ENCODE assay signal across 24 cellular contexts in genomic region chr11:103794262-103794661, GRCh38.
DNase-seq lines count a peak whose midpoint lies in the region; ATAC-seq and TF ChIP-seq lines count a peak whose summit lies in the region.
"Had no signal": no experiment of that assay in that cellular context is flagged by ENCODE, and none has a peak within 500 bp of the region (broad histone marks: within the 10 kb centered on the region; RNA-seq: fewer than 3 reads in every experiment).

No MANE protein-coding gene starts in this region.

- DNase-seq in GM04503 (ENCODE audit: low read depth) (peak; percentile 60), body of pancreas (no peak), heart left ventricle (no peak), skeletal muscle cell (ENCODE audit: low read depth) (peak; percentile 32), UCSD-AML1 (lab: John Stamatoyannopoulos, UW; ENCODE audit: unreplicated experiment) (no peak), NCI-H2171 treated with DMSO at 0.1 percent for 48 hours (lab: John Stamatoyannopoulos, UW) (no peak)
- no peak for DNase-seq in effector CD8-positive, alpha-beta T cell (lab: John Stamatoyannopoulos, UW)
- DNase-seq: activated CD4-positive, alpha-beta T cell treated with anti-CD3 and anti-CD28 coated beads for 4 hours; activated T-cell treated with anti-CD3 and anti-CD28 coated beads, Interleukin-2, amount 50 U/mL, for 4 hours; caudate nucleus; CD4-positive, alpha-beta memory T cell; DMS 273 treated with DMSO at 0.1 percent for 48 hours; foreskin keratinocyte; hypothalamus; MG63; NCI-H1436 treated with DMSO at 0.1 percent for 48 hours; NCI-H510A; NK-92 treated with Interleukin-12 subunit alpha and Interleukin-12 subunit beta, amount 100 ng/mL, for 24 hours; Peyer's patch; right lobe of liver had no signal

- intact Hi-C loops in body of pancreas (cut with DNase I) (no loop called here), heart left ventricle (cut with DNase I) (loop anchor here in 3 of 10 donors (10.0 kb wide), 2 partner anchors 99 to 109 kb away; no protein-coding TSS in a partner anchor)

- no peak overlapping the region for H3K4me3 ChIP-seq in body of pancreas
- H3K4me3 ChIP-seq in heart left ventricle: no peak overlapping the region
- no peak overlapping the region for H3K4me3 ChIP-seq in skeletal muscle cell (ENCODE audit: low read depth, low read length)
- H3K4me3 ChIP-seq: adrenal gland, MG63, Peyer's patch, right lobe of liver, SJSA1 had no signal

- WGBS in body of pancreas, 2 donors: 31 to 41% methylated on average over 2 of the region's 2 CpGs
- 39 to 64% (median 56%) methylated on average over 2 of the region's 2 CpGs for WGBS in heart left ventricle, 4 donors

- H3K27ac ChIP-seq in body of pancreas (no peak overlapping the region), heart left ventricle (peak overlapping the region in 7 of 12 donors; percentile 26 to 59 (median 47))
- H3K27ac ChIP-seq: foreskin keratinocyte, Peyer's patch, right lobe of liver, SJSA1 had no signal

- no peaks in the 10 kb centered on the region for H3K36me3 ChIP-seq in body of pancreas (replicated peaks in 1 of 2; ENCODE audit: insufficient read depth in 1 of 2, low read depth in 2 of 2)
- no peaks in the 10 kb centered on the region for H3K36me3 ChIP-seq in heart left ventricle
- H3K36me3 ChIP-seq: adrenal gland, MG63, Peyer's patch, right lobe of liver, SJSA1 had no signal

- TF ChIP-seq POLR2A in body of pancreas (IDR thresholded peaks at IDR 0.05) (no peak), heart left ventricle (IDR thresholded peaks at IDR 0.05) (no peak)

- no peak for TF ChIP-seq CTCF in body of pancreas (IDR thresholded peaks at IDR 0.05)
- TF ChIP-seq CTCF in heart left ventricle (IDR thresholded peaks at IDR 0.05): no peak

- ATAC-seq in body of pancreas (peak; percentile 59), heart left ventricle (peak; percentile 56 to 78 (median 70)), HG03095 (IDR thresholded peaks at IDR 0.05; ENCODE audit: unreplicated experiment) (no peak)
- ATAC-seq: activated T-cell treated with anti-CD3 and anti-CD28 coated beads, Interleukin-2, amount 50 U/mL, for 4 hours; foreskin keratinocyte; HCT116; right lobe of liver had no signal

- H3K4me1 ChIP-seq in body of pancreas (no peaks in the 10 kb centered on the region), heart left ventricle (peaks cover 0 to 27% (median 0%) of the 10 kb centered on the region in 12 donors)
- H3K4me1 ChIP-seq: foreskin keratinocyte, Peyer's patch, right lobe of liver, SJSA1 had no signal

- H3K9me3 ChIP-seq in body of pancreas (peaks cover 0 to 4% (median 0%) of the 10 kb centered on the region in 3 donors), heart left ventricle (peaks cover 0 to 19% (median 0%) of the 10 kb centered on the region in 12 donors)
- H3K9me3 ChIP-seq: MG63, Peyer's patch, right lobe of liver, SJSA1 had no signal

- H3K27me3 ChIP-seq in body of pancreas: no peaks in the 10 kb centered on the region
- H3K27me3 ChIP-seq in heart left ventricle: no peaks in the 10 kb centered on the region
- H3K27me3 ChIP-seq: adrenal gland, foreskin keratinocyte, MG63, Peyer's patch, right lobe of liver, SJSA1 had no signal

Comparison
In these comparisons a context has a peak if more than half of its experiments do, and no peak if none do; other contexts are left out.
1. DNase-seq: peak in GM04503 (single experiment) and skeletal muscle cell (single experiment); none in body of pancreas (0 of 4), heart left ventricle (0 of 5), effector CD8-positive, alpha-beta T cell (single experiment), UCSD-AML1 (single experiment) and NCI-H2171 treated with DMSO at 0.1 percent for 48 hours (single experiment).
2. H3K27ac ChIP-seq: peak in heart left ventricle (7 of 12); none in body of pancreas (0 of 4).